11 cellular contexts compared by ENCODE assay signal in the genomic region with DNA sequence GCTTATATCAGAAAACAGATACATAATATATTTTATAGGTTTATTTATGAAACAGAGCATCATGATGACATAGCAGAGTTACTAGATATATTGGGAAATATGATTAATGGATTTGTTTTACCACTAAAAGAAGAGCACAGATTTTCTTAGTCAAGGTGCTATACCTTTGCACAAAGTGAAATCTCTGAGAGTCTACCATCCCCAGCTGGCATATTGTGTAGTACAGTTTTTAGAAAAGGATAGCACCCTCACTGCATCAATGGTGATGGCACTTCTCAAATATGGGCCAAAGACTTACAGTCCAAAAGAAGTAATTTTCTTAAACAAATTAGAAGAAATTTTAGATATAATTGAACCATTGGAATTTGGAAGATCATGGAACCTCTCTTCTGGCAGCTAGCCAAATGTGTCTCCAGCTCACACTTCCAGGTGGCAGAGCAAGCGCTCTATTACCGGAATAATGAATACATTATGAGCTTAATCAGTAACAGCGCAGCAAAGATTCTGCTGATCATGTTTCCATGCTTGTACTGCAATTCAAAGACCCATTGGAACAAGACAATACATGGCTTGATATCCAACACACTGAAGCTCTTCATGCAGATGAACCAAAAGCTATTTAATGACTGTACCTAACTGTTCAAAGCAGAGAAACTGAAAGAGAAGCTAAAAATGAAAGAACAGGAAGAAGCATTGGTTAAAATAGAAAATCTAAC. TPM values are rescaled to one million over a fixed set of nuclear protein-coding genes. Genes with fewer than 3 reads are reported as not detected.
DNase-seq lines count a peak whose midpoint lies in the region; ATAC-seq and FAIRE-seq lines count a peak whose summit lies in the region.
"Had no signal": no experiment of that assay in that cellular context is flagged by ENCODE, and none has a peak within 500 bp of the region (broad histone marks: within the 10 kb centered on the region; RNA-seq: fewer than 3 reads in every experiment).

No MANE protein-coding gene starts in this region.

- H3K27me3 Mint-ChIP-seq in stimulated activated naive CD8-positive, alpha-beta T cell treated with anti-CD3 and anti-CD28 coated beads, Interleukin-15, amount 100 ng/mL, for 72 hours = no peaks in the 10 kb centered on the region
- H3K27me3 Mint-ChIP-seq in natural killer cell treated with Interleukin-12 subunit alpha and Interleukin-12 subunit beta and Interleukin-15 and Interleukin-18, amount 100 ng/mL, for 72 hours = peaks cover 0 to 2% of the 10 kb centered on the region in 2 donors

- FAIRE-seq in urothelium cell line (lab: Jason Lieb, UNC) (no peak), frontal cortex (lab: Jason Lieb, UNC) (no peak)

- peak; percentile 46 to 84 for ATAC-seq in activated naive CD4-positive, alpha-beta T cell treated with anti-CD3 and anti-CD28 coated beads, Interleukin-2, amount 50 U/mL, for 72 hours
- ATAC-seq in GM21737 (IDR thresholded peaks at IDR 0.05; ENCODE audit: unreplicated experiment) (peak; percentile 82), HG03439 (IDR thresholded peaks at IDR 0.05; ENCODE audit: unreplicated experiment) (peak; percentile 64)
- peak; percentile 67 for ATAC-seq in stimulated activated naive CD8-positive, alpha-beta T cell treated with anti-CD3 and anti-CD28 coated beads, Interleukin-15, amount 100 ng/mL, for 72 hours
- ATAC-seq in natural killer cell treated with Interleukin-12 subunit alpha and Interleukin-12 subunit beta and Interleukin-15 and Interleukin-18, amount 100 ng/mL, for 72 hours = no peak

- peaks cover 6% of the 10 kb centered on the region for H3K4me1 Mint-ChIP-seq in stimulated activated naive CD8-positive, alpha-beta T cell treated with anti-CD3 and anti-CD28 coated beads, Interleukin-15, amount 100 ng/mL, for 72 hours
- H3K4me1 Mint-ChIP-seq in natural killer cell treated with Interleukin-12 subunit alpha and Interleukin-12 subunit beta and Interleukin-15 and Interleukin-18, amount 100 ng/mL, for 72 hours (ENCODE audit: low read depth in 2 of 2) = peaks cover 0 to 2% of the 10 kb centered on the region in 2 donors

- no peak for DNase-seq in activated naive CD4-positive, alpha-beta T cell treated with anti-CD3 and anti-CD28 coated beads, Interleukin-2, amount 50 U/mL, for 72 hours (ENCODE audit: low spot score in 2 of 2)
- DNase-seq in activated naive CD4-positive, alpha-beta T cell treated with Interleukin-2 at 50 U/mL for 16 hours = no peak
- no peak for DNase-seq in stimulated activated naive CD8-positive, alpha-beta T cell treated with anti-CD3 and anti-CD28 coated beads, Interleukin-15, amount 100 ng/mL, for 72 hours
- DNase-seq in urothelium cell line (ENCODE audit: low spot score) = no peak
- no peak for DNase-seq in frontal cortex (ENCODE audit: low spot score in 2 of 2)
- DNase-seq in natural killer cell treated with Interleukin-12 subunit alpha and Interleukin-12 subunit beta and Interleukin-15 and Interleukin-18, amount 100 ng/mL, for 72 hours (ENCODE audit: low spot score) = no peak
- DNase-seq: activated T-cell treated with anti-CD3 and anti-CD28 coated beads, Interleukin-2, amount 50 U/mL, for 1 hour; hypothalamus; SJCRH30 had no signal

- H3K27ac Mint-ChIP-seq in activated naive CD4-positive, alpha-beta T cell treated with anti-CD3 and anti-CD28 coated beads, Interleukin-2, amount 50 U/mL, for 72 hours = no peak overlapping the region
- H3K27ac Mint-ChIP-seq in stimulated activated naive CD8-positive, alpha-beta T cell treated with anti-CD3 and anti-CD28 coated beads, Interleukin-15, amount 100 ng/mL, for 72 hours = no peak overlapping the region
- no peak overlapping the region for H3K27ac Mint-ChIP-seq in natural killer cell treated with Interleukin-12 subunit alpha and Interleukin-12 subunit beta and Interleukin-15 and Interleukin-18, amount 100 ng/mL, for 72 hours

- H3K36me3 Mint-ChIP-seq in activated naive CD4-positive, alpha-beta T cell treated with anti-CD3 and anti-CD28 coated beads, Interleukin-2, amount 50 U/mL, for 72 hours = peaks cover 0 to 7% of the 10 kb centered on the region in 2 donors
- H3K36me3 Mint-ChIP-seq in natural killer cell treated with Interleukin-12 subunit alpha and Interleukin-12 subunit beta and Interleukin-15 and Interleukin-18, amount 100 ng/mL, for 72 hours = no peaks in the 10 kb centered on the region

- H3K4me3 Mint-ChIP-seq in stimulated activated naive CD8-positive, alpha-beta T cell treated with anti-CD3 and anti-CD28 coated beads, Interleukin-15, amount 100 ng/mL, for 72 hours = no peak overlapping the region
- H3K4me3 Mint-ChIP-seq in natural killer cell treated with Interleukin-12 subunit alpha and Interleukin-12 subunit beta and Interleukin-15 and Interleukin-18, amount 100 ng/mL, for 72 hours = no peak overlapping the region

- no peaks in the 10 kb centered on the region for H3K9me3 Mint-ChIP-seq in activated naive CD4-positive, alpha-beta T cell treated with anti-CD3 and anti-CD28 coated beads, Interleukin-2, amount 50 U/mL, for 72 hours
- peaks cover 6 to 8% of the 10 kb centered on the region in 2 donors for H3K9me3 Mint-ChIP-seq in stimulated activated naive CD8-positive, alpha-beta T cell treated with anti-CD3 and anti-CD28 coated beads, Interleukin-15, amount 100 ng/mL, for 72 hours
- no peaks in the 10 kb centered on the region for H3K9me3 Mint-ChIP-seq in natural killer cell treated with Interleukin-12 subunit alpha and Interleukin-12 subunit beta and Interleukin-15 and Interleukin-18, amount 100 ng/mL, for 72 hours

RNA-seq across cellular contexts. Expression of a gene that starts 21.9 kb away (rescaled TPM):
- 10 to 100 TPM; 20.2 to 27.1 TPM for total RNA-seq in activated naive CD4-positive, alpha-beta T cell treated with anti-CD3 and anti-CD28 coated beads, Interleukin-2, amount 50 U/mL, for 72 hours
- total RNA-seq in frontal cortex = 0.82 TPM
- 10 to 100 TPM; 53.5 to 59.0 TPM for total RNA-seq in natural killer cell treated with Interleukin-12 subunit alpha and Interleukin-12 subunit beta and Interleukin-15 and Interleukin-18, amount 100 ng/mL, for 72 hours

RNA-seq across cellular contexts. Expression of a gene that starts 52.5 kb away (rescaled TPM):
- not detected for total RNA-seq in activated naive CD4-positive, alpha-beta T cell treated with anti-CD3 and anti-CD28 coated beads, Interleukin-2, amount 50 U/mL, for 72 hours
- total RNA-seq in frontal cortex = not detected
- total RNA-seq in natural killer cell treated with Interleukin-12 subunit alpha and Interleukin-12 subunit beta and Interleukin-15 and Interleukin-18, amount 100 ng/mL, for 72 hours = not detected
- total RNA-seq: SJCRH30 had no signal

Comparison
In these comparisons a context has a peak if more than half of its experiments do, and no peak if none do; other contexts are left out.
1. ATAC-seq: peak in activated naive CD4-positive, alpha-beta T cell treated with anti-CD3 and anti-CD28 coated beads, Interleukin-2, amount 50 U/mL, for 72 hours (2 of 2), GM21737 (single experiment), HG03439 (single experiment) and stimulated activated naive CD8-positive, alpha-beta T cell treated with anti-CD3 and anti-CD28 coated beads, Interleukin-15, amount 100 ng/mL, for 72 hours (single experiment); none in natural killer cell treated with Interleukin-12 subunit alpha and Interleukin-12 subunit beta and Interleukin-15 and Interleukin-18, amount 100 ng/mL, for 72 hours (0 of 2).
2. RNA of a gene that starts 21.9 kb away (total RNA-seq): 53.5 to 59.0 TPM in natural killer cell treated with Interleukin-12 subunit alpha and Interleukin-12 subunit beta and Interleukin-15 and Interleukin-18, amount 100 ng/mL, for 72 hours and 20.2 to 27.1 TPM in activated naive CD4-positive, alpha-beta T cell treated with anti-CD3 and anti-CD28 coated beads, Interleukin-2, amount 50 U/mL, for 72 hours; 0.82 TPM in frontal cortex (single experiment); every median in the first group is over 10 times any median in the second.